15 cellular contexts compared by ENCODE assay signal in genomic region chr3:66438045-66438444, GRCh38.
DNase-seq lines count a peak whose midpoint lies in the region; ATAC-seq and TF ChIP-seq lines count a peak whose summit lies in the region.
"Had no signal": no experiment of that assay in that cellular context is flagged by ENCODE, and none has a peak within 500 bp of the region (broad histone marks: within the 10 kb centered on the region; RNA-seq: fewer than 3 reads in every experiment).

No MANE protein-coding gene starts in this region.

- peak overlapping the region; percentile 31 for H3K27ac ChIP-seq in BLaER1
- H3K27ac ChIP-seq in RWPE1 = peak overlapping the region; percentile 64
- H3K27ac ChIP-seq in mesendoderm (ENCODE audit: low read depth, low read length) = no peak overlapping the region
- H3K27ac ChIP-seq in PC-3 (ENCODE audit: low read length) = no peak overlapping the region
- H3K27ac ChIP-seq: A549 had no signal

- no peak overlapping the region for H3K4me3 Mint-ChIP-seq in stimulated activated memory B cell treated with anti-CD40 and anti-IgM and Interleukin-4, amounts not matched to agents 10 μg/mL and 1 μg/mL and 100 μg/mL, for 72 hours
- H3K4me3 Mint-ChIP-seq: CD8-positive, alpha-beta T cell had no signal

- H2AK5ac ChIP-seq in mesendoderm (ENCODE audit: low read length) = peak overlapping the region; percentile 81

- H2BK15ac ChIP-seq in mesendoderm (replicated peaks; ENCODE audit: low read depth) = no peak overlapping the region

- no peak for DNase-seq in RWPE1 (ENCODE audit: low spot score)
- no peak for DNase-seq in mesendoderm
- no peak for DNase-seq in PC-3
- no peak for DNase-seq in left lobe of liver (ENCODE audit: low spot score)
- DNase-seq: Calu3; CD8-positive, alpha-beta T cell; EL; KBM-7; NCI-H1694 treated with DMSO at 0.1 percent for 48 hours; SHP77 treated with DMSO at 0.1 percent for 48 hours had no signal

- POLR2A ChIA-PET in RWPE1 (lab: Yijun Ruan, JAX; ENCODE audit: low non-redundant PET) = no interaction called here
- POLR2A ChIA-PET in PC-3 (lab: Charles Lee; ENCODE audit: unreplicated experiment) = no interaction called here

- no peaks in the 10 kb centered on the region for H3F3A ChIP-seq in PC-3 (ENCODE audit: low read length, unreplicated experiment)

- H3K9me3 Mint-ChIP-seq in stimulated activated memory B cell treated with anti-CD40 and anti-IgM and Interleukin-4, amounts not matched to agents 10 μg/mL and 1 μg/mL and 100 μg/mL, for 72 hours = no peaks in the 10 kb centered on the region
- H3K9me3 Mint-ChIP-seq: CD8-positive, alpha-beta T cell had no signal

- H3K27me3 ChIP-seq in BLaER1 (no peaks in the 10 kb centered on the region), mesendoderm (ENCODE audit: insufficient read depth, low read length, poor library complexity) (no peaks in the 10 kb centered on the region), PC-3 (ENCODE audit: low read length) (no peaks in the 10 kb centered on the region)

- no peak overlapping the region for H2BK5ac ChIP-seq in mesendoderm (ENCODE audit: low read length)

- H3K4ac ChIP-seq in mesendoderm (ENCODE audit: low read depth, low read length) = no peak overlapping the region

- H3K4me1 Mint-ChIP-seq in stimulated activated memory B cell treated with anti-CD40 and anti-IgM and Interleukin-4, amounts not matched to agents 10 μg/mL and 1 μg/mL and 100 μg/mL, for 72 hours = peaks cover 10% of the 10 kb centered on the region

- H3K9ac ChIP-seq in BLaER1 = no peak overlapping the region
- H3K9ac ChIP-seq in mesendoderm (ENCODE audit: low read length) = no peak overlapping the region
- H3K9ac ChIP-seq in PC-3 (ENCODE audit: low read length) = no peak overlapping the region

- H3K23ac ChIP-seq in mesendoderm (ENCODE audit: low read length) = peak overlapping the region; percentile 10

- ATAC-seq in stimulated activated memory B cell treated with anti-CD40 and anti-IgM and Interleukin-4, amounts not matched to agents 10 μg/mL and 1 μg/mL and 100 μg/mL, for 72 hours = peak; percentile 32
- ATAC-seq in PC-3 = no peak
- ATAC-seq in HG02798 (IDR thresholded peaks at IDR 0.05; ENCODE audit: poor library complexity, unreplicated experiment) = no peak
- no peak for ATAC-seq in left lobe of liver
- ATAC-seq: A549; CD8-positive, alpha-beta T cell; GM12878 had no signal

- peaks cover 28% of the 10 kb centered on the region for H3K79me1 ChIP-seq in mesendoderm (ENCODE audit: low read length)

- H3K36me3 Mint-ChIP-seq in stimulated activated memory B cell treated with anti-CD40 and anti-IgM and Interleukin-4, amounts not matched to agents 10 μg/mL and 1 μg/mL and 100 μg/mL, for 72 hours = no peaks in the 10 kb centered on the region

- no TSS peak for BruUV-seq in PC-3 (replicated peaks; lab: Mats Ljungman, UMichigan)

- H4K8ac ChIP-seq in mesendoderm (ENCODE audit: low read depth, low read length) = no peak overlapping the region

- H3K79me2 ChIP-seq in mesendoderm (ENCODE audit: control insufficient read depth, insufficient read depth, low read length) (peaks cover 19% of the 10 kb centered on the region), PC-3 (ENCODE audit: low read length) (no peaks in the 10 kb centered on the region)

- no peak overlapping the region for H3K18ac ChIP-seq in mesendoderm (ENCODE audit: low read length)

- H3K27ac Mint-ChIP-seq in stimulated activated memory B cell treated with anti-CD40 and anti-IgM and Interleukin-4, amounts not matched to agents 10 μg/mL and 1 μg/mL and 100 μg/mL, for 72 hours = no peak overlapping the region

- no peaks in the 10 kb centered on the region for H3K27me3 Mint-ChIP-seq in stimulated activated memory B cell treated with anti-CD40 and anti-IgM and Interleukin-4, amounts not matched to agents 10 μg/mL and 1 μg/mL and 100 μg/mL, for 72 hours

- H3K9me2 ChIP-seq in PC-3 (replicated peaks; ENCODE audit: low read length) = no peaks in the 10 kb centered on the region

- intact Hi-C loops in PC-3 (cut with micrococcal nuclease) = no loop called here

- peaks cover 100% of the 10 kb centered on the region for H4K20me1 ChIP-seq in BLaER1
- H4K20me1 ChIP-seq in PC-3 (ENCODE audit: low read length) = no peaks in the 10 kb centered on the region

- H2BK120ac ChIP-seq in mesendoderm (ENCODE audit: low read depth, low read length) = no peak overlapping the region

- no peak overlapping the region for H2AFZ ChIP-seq in PC-3 (ENCODE audit: low read length)

- peaks cover 100% of the 10 kb centered on the region for H3K4me1 ChIP-seq in BLaER1
- peaks cover 46% of the 10 kb centered on the region for H3K4me1 ChIP-seq in mesendoderm (ENCODE audit: control insufficient read depth, low read depth, low read length)
- H3K4me1 ChIP-seq in PC-3 (ENCODE audit: insufficient read depth, low read length) = peaks cover 8% of the 10 kb centered on the region; the same call in 1 of the 2 replicates

- peak overlapping the region; percentile 94 for H3K4me2 ChIP-seq in BLaER1
- H3K4me2 ChIP-seq in mesendoderm (ENCODE audit: low read length) = no peak overlapping the region
- H3K4me2 ChIP-seq in PC-3 (ENCODE audit: low read length) = no peak overlapping the region
- H3K4me2 ChIP-seq: A549 had no signal

- H4K5ac ChIP-seq in mesendoderm (ENCODE audit: low read length) = no peak overlapping the region

- H3K9me3 ChIP-seq in BLaER1 = no peaks in the 10 kb centered on the region
- no peaks in the 10 kb centered on the region for H3K9me3 ChIP-seq in PC-3 (ENCODE audit: low read length)
- H3K9me3 ChIP-seq: A549 had no signal

- no peak for TF ChIP-seq CTCF in RWPE1 (conservative IDR thresholded peaks at IDR 0.05; ENCODE audit: low read depth)
- no peak for TF ChIP-seq CTCF in PC-3 (conservative IDR thresholded peaks at IDR 0.05; ENCODE audit: low read depth, low read length)

- H3K56ac ChIP-seq in mesendoderm (ENCODE audit: low read length) = peak overlapping the region; percentile 61

- CTCF ChIA-PET in RWPE1 (lab: Yijun Ruan, JAX) (no interaction called here), PC-3 (lab: Charles Lee) (no interaction called here)

- no peak overlapping the region for H3K4me3 ChIP-seq in BLaER1
- H3K4me3 ChIP-seq in mesendoderm (ENCODE audit: low read length) = no peak overlapping the region
- H3K4me3 ChIP-seq in PC-3 (ENCODE audit: low read length) = no peak overlapping the region
- H3K4me3 ChIP-seq: A549, GM12878 had no signal

- no CpG with 5 or more reads among the region's 4 CpGs for WGBS in mesendoderm (ENCODE audit: extremely low coverage, insufficient coverage, low lambda C conversion rate)

- H3K36me3 ChIP-seq in BLaER1 = peaks cover 56% of the 10 kb centered on the region
- no peaks in the 10 kb centered on the region for H3K36me3 ChIP-seq in mesendoderm (ENCODE audit: control insufficient read depth, insufficient read depth, low read length)
- no peaks in the 10 kb centered on the region for H3K36me3 ChIP-seq in PC-3 (ENCODE audit: low read depth, low read length)

Comparison
In these comparisons a context has a peak if more than half of its experiments do, and no peak if none do; other contexts are left out.
1. H3K27ac ChIP-seq: peak in BLaER1 (single experiment) and RWPE1 (single experiment); none in mesendoderm (single experiment) and PC-3 (single experiment).